In genomic region chr21:36434144-36434543, GRCh38 we compare ENCODE assay signal across 25 cellular contexts. TPM values are rescaled to one million over a fixed set of nuclear protein-coding genes. Genes with fewer than 3 reads are reported as not detected.
"Had no signal": no experiment of that assay in that cellular context is flagged by ENCODE, and none has a peak within 500 bp of the region (broad histone marks: within the 10 kb centered on the region; RNA-seq: fewer than 3 reads in every experiment).

No MANE protein-coding gene starts in this region.

- H3K36me3 Mint-ChIP-seq: memory B cell, naive B cell had no signal

- H3K9me3 Mint-ChIP-seq: activated naive CD8-positive, alpha-beta T cell treated with anti-CD3 and anti-CD28 coated beads for 36 hours; activated T-cell treated with anti-CD3 and anti-CD28 coated beads, Interleukin-2, amount 50 U/mL, for 4 hours; activated T-helper 2 cell treated with anti-CD3 and anti-CD28 coated beads, Interferon-gamma antibody, Interleukin-2, Interleukin-4, amounts not matched to agents 10 μg/mL and 5 μg/mL and 100 μg/mL, durations not matched to agents 14 hours and 24 hours and 36 hours; memory B cell; stimulated activated naive B cell treated with anti-CD40 and anti-IgM and Interleukin-4, amounts not matched to agents 10 μg/mL and 1 μg/mL and 100 μg/mL, for 72 hours had no signal

- H3K27ac ChIP-seq: coronary artery, sigmoid colon, testis, uterus had no signal

- H3K36me3 ChIP-seq: sigmoid colon, uterus had no signal

- H3K27ac Mint-ChIP-seq: activated naive CD8-positive, alpha-beta T cell treated with anti-CD3 and anti-CD28 coated beads for 36 hours; activated T-helper 2 cell treated with anti-CD3 and anti-CD28 coated beads, Interferon-gamma antibody, Interleukin-2, Interleukin-4, amounts not matched to agents 10 μg/mL and 5 μg/mL and 100 μg/mL, durations not matched to agents 14 hours and 24 hours and 36 hours; memory B cell; stimulated activated naive B cell treated with anti-CD40 and anti-IgM and Interleukin-4, amounts not matched to agents 10 μg/mL and 1 μg/mL and 100 μg/mL, for 72 hours had no signal

- H3K4me1 ChIP-seq: uterus had no signal

- ATAC-seq: activated T-cell treated with anti-CD3 and anti-CD28 coated beads, Interleukin-2, amount 50 U/mL, for 4 hours; left ventricle myocardium superior; stimulated activated naive B cell treated with anti-CD40 and anti-IgM and Interleukin-4, amounts not matched to agents 10 μg/mL and 1 μg/mL and 100 μg/mL, for 72 hours had no signal

- H3K9me3 ChIP-seq: testis, uterus had no signal

- H3K27me3 ChIP-seq: sigmoid colon, testis, uterus had no signal

- H3K4me3 Mint-ChIP-seq: activated naive CD8-positive, alpha-beta T cell treated with anti-CD3 and anti-CD28 coated beads for 36 hours; activated T-cell treated with anti-CD3 and anti-CD28 coated beads, Interleukin-2, amount 50 U/mL, for 4 hours; memory B cell; naive B cell; neural crest cell; stimulated activated naive B cell treated with anti-CD40 and anti-IgM and Interleukin-4, amounts not matched to agents 10 μg/mL and 1 μg/mL and 100 μg/mL, for 72 hours had no signal

- DNase-seq: activated CD4-positive, alpha-beta T cell treated with anti-CD3 and anti-CD28 coated beads, Interleukin-2, amount 50 U/mL, for 4 hours; activated CD8-positive, alpha-beta memory T cell treated with anti-CD3 and anti-CD28 coated beads, Interleukin-2, amount 50 U/mL, for 48 hours; activated naive CD4-positive, alpha-beta T cell treated with Interleukin-2 at 50 U/mL for 16 hours; activated naive CD8-positive, alpha-beta T cell treated with anti-CD3 and anti-CD28 coated beads for 36 hours; activated T-cell treated with anti-CD3 and anti-CD28 coated beads, Interleukin-2, amount 50 U/mL, for 4 hours; hypothalamus; left ventricle myocardium superior; naive B cell; retina; sigmoid colon; stimulated activated CD4-positive, alpha-beta T cell treated with anti-CD3 and anti-CD28 coated beads, Interleukin-15, amount 100 ng/mL, for 24 hours; stimulated activated naive B cell treated with anti-CD40 and anti-IgM and Interleukin-4, amounts not matched to agents 10 μg/mL and 1 μg/mL and 100 μg/mL, for 72 hours; T-helper 9 cell; testis; uterus had no signal

- H3K4me3 ChIP-seq: coronary artery, sigmoid colon, smooth muscle cell, testis, uterus had no signal

RNA-seq across cellular contexts. Expression of gene CLDN14, which starts 45.8 kb away (rescaled TPM):
- total RNA-seq: activated CD8-positive, alpha-beta memory T cell treated with anti-CD3 and anti-CD28 coated beads for 36 hours; activated naive CD8-positive, alpha-beta T cell treated with anti-CD3 and anti-CD28 coated beads for 36 hours; activated T-cell treated with anti-CD3 and anti-CD28 coated beads, Interleukin-2, amount 50 U/mL, for 4 hours; activated T-helper 2 cell treated with anti-CD3 and anti-CD28 coated beads, Interferon-gamma antibody, Interleukin-2, Interleukin-4, amounts not matched to agents 10 μg/mL and 5 μg/mL and 100 μg/mL, durations not matched to agents 14 hours and 24 hours and 36 hours; astrocyte; frontal cortex; left ventricle myocardium superior; neural crest cell; omental fat pad; sigmoid colon; smooth muscle cell; T-helper 1 cell treated with Interleukin-12 subunit alpha and Interleukin-12 subunit beta and Interleukin-4 antibody, amounts not matched to agents 30 ng/mL and 1 ng/mL, for 36 hours; uterus had no signal
- polyA plus RNA-seq: smooth muscle cell had no signal
